1 cellular context compared by ENCODE assay signal in the genomic region with DNA sequence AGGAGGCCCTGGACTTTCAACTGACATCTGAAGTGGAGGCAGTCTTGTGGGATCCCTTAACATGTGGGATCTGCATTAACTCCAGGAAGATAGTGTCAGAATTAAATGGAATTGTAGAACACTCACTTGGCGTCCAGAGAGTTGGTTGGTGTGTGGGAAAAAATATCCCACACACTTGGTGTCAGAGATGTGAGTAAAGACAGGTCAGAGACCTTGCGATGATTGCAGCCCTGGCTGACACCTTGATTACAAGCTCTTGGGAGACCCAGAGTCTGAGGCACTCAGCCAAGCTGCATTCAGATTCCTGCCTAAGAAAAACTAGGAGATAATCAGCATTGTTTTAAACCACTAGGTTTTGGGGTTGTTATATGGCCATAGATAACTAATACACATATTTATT.
TF ChIP-seq lines count a peak whose summit lies in the region.

No MANE protein-coding gene starts in this region.

TF ChIP-seq in IMR-90, 13 proteins besides CTCF, POLR2A, EP300 and RAD21:
- TF ChIP-seq RCOR1 (IDR thresholded peaks at IDR 0.05; ENCODE audit: insufficient replicate concordance, low read length) (no peak), FOS (IDR thresholded peaks at IDR 0.05; ENCODE audit: low read depth, low read length) (no peak), SMC3 (IDR thresholded peaks at IDR 0.05; ENCODE audit: low read depth, low read length) (no peak), CEBPB (IDR thresholded peaks at IDR 0.05; ENCODE audit: low read depth, low read length) (no peak), MAZ (IDR thresholded peaks at IDR 0.05; ENCODE audit: borderline replicate concordance, low read depth, low read length) (no peak), MAFK (IDR thresholded peaks at IDR 0.05; ENCODE audit: low read depth, low read length) (no peak), RFX5 (IDR thresholded peaks at IDR 0.05; ENCODE audit: low read depth, low read length) (no peak), BHLHE40 (IDR thresholded peaks at IDR 0.05; ENCODE audit: low read depth, low read length) (no peak)
- TF ChIP-seq, protein P1, sequence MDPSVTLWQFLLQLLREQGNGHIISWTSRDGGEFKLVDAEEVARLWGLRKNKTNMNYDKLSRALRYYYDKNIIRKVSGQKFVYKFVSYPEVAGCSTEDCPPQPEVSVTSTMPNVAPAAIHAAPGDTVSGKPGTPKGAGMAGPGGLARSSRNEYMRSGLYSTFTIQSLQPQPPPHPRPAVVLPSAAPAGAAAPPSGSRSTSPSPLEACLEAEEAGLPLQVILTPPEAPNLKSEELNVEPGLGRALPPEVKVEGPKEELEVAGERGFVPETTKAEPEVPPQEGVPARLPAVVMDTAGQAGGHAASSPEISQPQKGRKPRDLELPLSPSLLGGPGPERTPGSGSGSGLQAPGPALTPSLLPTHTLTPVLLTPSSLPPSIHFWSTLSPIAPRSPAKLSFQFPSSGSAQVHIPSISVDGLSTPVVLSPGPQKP (IDR thresholded peaks at IDR 0.05; ENCODE audit: borderline replicate concordance, low read depth, low read length) = no peak
- TF ChIP-seq, protein P2, sequence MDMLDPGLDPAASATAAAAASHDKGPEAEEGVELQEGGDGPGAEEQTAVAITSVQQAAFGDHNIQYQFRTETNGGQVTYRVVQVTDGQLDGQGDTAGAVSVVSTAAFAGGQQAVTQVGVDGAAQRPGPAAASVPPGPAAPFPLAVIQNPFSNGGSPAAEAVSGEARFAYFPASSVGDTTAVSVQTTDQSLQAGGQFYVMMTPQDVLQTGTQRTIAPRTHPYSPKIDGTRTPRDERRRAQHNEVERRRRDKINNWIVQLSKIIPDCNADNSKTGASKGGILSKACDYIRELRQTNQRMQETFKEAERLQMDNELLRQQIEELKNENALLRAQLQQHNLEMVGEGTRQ (IDR thresholded peaks at IDR 0.05; ENCODE audit: low read depth, low read length) = no peak
TF ChIP-seq in IMR-90: peak in this region for 0.
